8 cellular contexts compared by ENCODE assay signal in genomic region chr19:21358768-21359451, GRCh38. TPM values are rescaled to one million over a fixed set of nuclear protein-coding genes. Genes with fewer than 3 reads are reported as not detected.
DNase-seq lines count a peak whose midpoint lies in the region; ATAC-seq, FAIRE-seq and TF ChIP-seq lines count a peak whose summit lies in the region.

Gene ZNF738, plus strand, starts transcription at chr19:21359000. Its CDS starts 141 bp downstream, at chr19:21359141.

- TF ChIP-seq RAD21 in HCT116 (IDR thresholded peaks at IDR 0.05; ENCODE audit: low read depth) = no peak

- ATAC-seq in HCT116 = peak; percentile 99
- ATAC-seq in pancreas = peak; percentile 99 to 100 (median 100)

- no peaks in the 10 kb centered on the region; a peak in 1 of 4 replicates for H3K4me1 ChIP-seq in HCT116 (ENCODE audit: control insufficient read depth in 1 of 2, insufficient read depth in 2 of 2, low read length in 2 of 2)
- H3K4me1 ChIP-seq in cardiac muscle cell (ENCODE audit: low read depth) = no peaks in the 10 kb centered on the region
- H3K4me1 ChIP-seq in pancreas = no peaks in the 10 kb centered on the region
- peaks cover 0 to 11% (median 2%) of the 10 kb centered on the region in 4 donors for H3K4me1 ChIP-seq in tibial artery

- H3K27me3 ChIP-seq in HCT116 (ENCODE audit: insufficient read depth, low read length) (no peaks in the 10 kb centered on the region), cardiac muscle cell (no peaks in the 10 kb centered on the region), pancreas (no peaks in the 10 kb centered on the region), tibial artery (no peaks in the 10 kb centered on the region)

- peak within 1 kb of the TSS; percentile 83 for H3K9ac ChIP-seq in HCT116 (ENCODE audit: low read length)

- CTCF ChIA-PET in HCT116 (lab: Charles Lee) = no interaction called here

- H3K36me3 ChIP-seq in HCT116 (ENCODE audit: control insufficient read depth in 1 of 2, insufficient read depth in 2 of 2, low read length in 2 of 2) = peaks cover 10 to 17% of the 10 kb centered on the region in 2 experiments; a peak in 3 of 4 replicates
- peaks cover 13% of the 10 kb centered on the region for H3K36me3 ChIP-seq in cardiac muscle cell
- H3K36me3 ChIP-seq in pancreas = no peaks in the 10 kb centered on the region
- peaks cover 0 to 8% (median 3%) of the 10 kb centered on the region in 3 donors for H3K36me3 ChIP-seq in tibial artery

- intact Hi-C loops in HCT116 (cut with micrococcal nuclease) (no loop called here), pancreas (cut with DNase I) (no loop called here), tibial artery (cut with DNase I; ENCODE audit: low total_unique reads) (no loop called here)

- 0 to 1% methylated on average over 36 of the region's 36 CpGs for WGBS in pancreas, 2 donors

- H3K79me2 ChIP-seq in HCT116 (ENCODE audit: insufficient read depth, low read length) = peaks cover 14% of the 10 kb centered on the region

- TSS peak; percentile 64 for BruUV-seq in HCT116 (replicated peaks; lab: Mats Ljungman, UMichigan)

- peak; percentile 90 for DNase-seq in GF-D8 (lab: John Stamatoyannopoulos, UW)
- peak; percentile 94 for DNase-seq in HCT116 (ENCODE audit: low read depth, low spot score)
- peak; percentile 98 for DNase-seq in NAMALWA (ENCODE audit: low spot score)
- peak; percentile 94 for DNase-seq in SKM-1 treated with dmso at 0.1 percent for 144 hours (lab: John Stamatoyannopoulos, UW; ENCODE audit: unreplicated experiment)
- peak; percentile 72 for DNase-seq in activated naive CD8-positive, alpha-beta T cell treated with anti-CD3 and anti-CD28 coated beads, Interleukin-2, amount 50 U/mL, for 16 hours (ENCODE audit: low read depth, low spot score)
- DNase-seq in cardiac muscle cell (ENCODE audit: low read depth in 1 of 2, low spot score in 1 of 2) = peak; percentile 96 to 97
- peak; percentile 83 to 94 (median 88) for DNase-seq in pancreas
- peak; percentile 92 to 94 for DNase-seq in tibial artery

- peak within 1 kb of the TSS; percentile 44 for H2AFZ ChIP-seq in HCT116 (ENCODE audit: low read depth, low read length, poor library complexity, severe bottlenecking)

- peak within 1 kb of the TSS; percentile 80 for H3K4me2 ChIP-seq in HCT116 (ENCODE audit: low read length)

- no peak for TF ChIP-seq CTCF in HCT116 (IDR thresholded peaks at IDR 0.05 in 2 of 3, conservative IDR thresholded peaks at IDR 0.05 in 1 of 3; ENCODE audit: borderline replicate concordance in 1 of 3, insufficient read depth in 1 of 3, low read depth in 2 of 3, low read length in 2 of 3)
- TF ChIP-seq CTCF in cardiac muscle cell (IDR thresholded peaks at IDR 0.05; ENCODE audit: low read depth, low read length) = no peak
- no peak for TF ChIP-seq CTCF in pancreas (IDR thresholded peaks at IDR 0.05)
- TF ChIP-seq CTCF in tibial artery (IDR thresholded peaks at IDR 0.05) = no peak

- H3K27ac ChIP-seq in HCT116 (ENCODE audit: low read depth, low read length) = peak within 1 kb of the TSS; percentile 75
- peak within 1 kb of the TSS; percentile 97 for H3K27ac ChIP-seq in cardiac muscle cell
- H3K27ac ChIP-seq in pancreas = peak within 1 kb of the TSS in 3 of 4 donors; percentile 10 to 80 (median 77)
- H3K27ac ChIP-seq in tibial artery = peak within 1 kb of the TSS; percentile 69 to 71

- H3K4me3 ChIP-seq in HCT116 (replicated peaks in 1 of 2; ENCODE audit: low read depth in 1 of 2, low read length in 2 of 2) = peak within 1 kb of the TSS; percentile 81 to 83
- peak within 1 kb of the TSS; percentile 95 for H3K4me3 ChIP-seq in cardiac muscle cell
- peak within 1 kb of the TSS; percentile 24 to 61 (median 48) for H3K4me3 ChIP-seq in pancreas
- peak within 1 kb of the TSS; percentile 56 to 79 for H3K4me3 ChIP-seq in tibial artery

- peak; percentile 61 for FAIRE-seq in pancreas (lab: Jason Lieb, UNC)

- no peaks in the 10 kb centered on the region for H3K9me2 ChIP-seq in HCT116 (ENCODE audit: insufficient read depth)

- H4K20me1 ChIP-seq in HCT116 (ENCODE audit: insufficient read depth) = no peaks in the 10 kb centered on the region

- H3K9me3 ChIP-seq in HCT116 (ENCODE audit: control insufficient read depth in 1 of 2, insufficient read depth in 1 of 2, low read depth in 1 of 2, low read length in 2 of 2) (no peaks in the 10 kb centered on the region), cardiac muscle cell (ENCODE audit: low read depth) (no peaks in the 10 kb centered on the region), pancreas (no peaks in the 10 kb centered on the region), tibial artery (no peaks in the 10 kb centered on the region)

- RAD21 ChIA-PET in HCT116 (lab: Charles Lee; ENCODE audit: low non-redundant PET in 1 of 2, low total read pairs in 2 of 2, uncharacterized antibody in 2 of 2, unreplicated experiment in 2 of 2) = no interaction called here

- POLR2A ChIA-PET in HCT116 (lab: Charles Lee) = interaction anchor here (2.5 kb wide), 1 partner anchor 30 kb away, joined by 8 read pairs; the partner anchor contains the start of gene ZNF708

- peak; percentile 77 for TF ChIP-seq POLR2A in HCT116 (IDR thresholded peaks at IDR 0.05; ENCODE audit: borderline replicate concordance, extremely low read depth, insufficient read depth, insufficient read length)

TF ChIP-seq in HCT116, 20 proteins besides CTCF, POLR2A, EP300 and RAD21 (continues in another document):
- TF ChIP-seq POLR2AphosphoS5 (IDR thresholded peaks at IDR 0.05; ENCODE audit: low read depth, low read length) (peak; percentile 69), ATF3 (IDR thresholded peaks at IDR 0.05) (no peak), SP1 (IDR thresholded peaks at IDR 0.05; ENCODE audit: low read depth) (peak; percentile 69), TCF7L2 (IDR thresholded peaks at IDR 0.05; ENCODE audit: borderline replicate concordance, extremely low read depth, insufficient read depth, insufficient read length) (no peak), ELF1 (IDR thresholded peaks at IDR 0.05; ENCODE audit: borderline replicate concordance, low read depth) (peak; percentile 63), YY1 (IDR thresholded peaks at IDR 0.05; ENCODE audit: extremely low read depth, insufficient replicate concordance, low read depth, low read length) (no peak), SRF (IDR thresholded peaks at IDR 0.05; ENCODE audit: low read depth) (0 out of 2 replicates have a peak, but pooled peaks have one; percentile 22), CBX3 (IDR thresholded peaks at IDR 0.05; ENCODE audit: low read depth) (no peak), SIN3A (IDR thresholded peaks at IDR 0.05; ENCODE audit: low read depth) (no peak), EZH2phosphoT487 (IDR thresholded peaks at IDR 0.05; ENCODE audit: borderline replicate concordance) (no peak), FOSL1 (IDR thresholded peaks at IDR 0.05; ENCODE audit: low read depth) (no peak), CEBPB (IDR thresholded peaks at IDR 0.05; ENCODE audit: low read depth) (no peak), EGR1 (IDR thresholded peaks at IDR 0.05; ENCODE audit: low read depth) (no peak), ZFX (IDR thresholded peaks at IDR 0.05) (peak; percentile 49), EZH2 (IDR thresholded peaks at IDR 0.05) (no peak)
- TF ChIP-seq, protein P1, sequence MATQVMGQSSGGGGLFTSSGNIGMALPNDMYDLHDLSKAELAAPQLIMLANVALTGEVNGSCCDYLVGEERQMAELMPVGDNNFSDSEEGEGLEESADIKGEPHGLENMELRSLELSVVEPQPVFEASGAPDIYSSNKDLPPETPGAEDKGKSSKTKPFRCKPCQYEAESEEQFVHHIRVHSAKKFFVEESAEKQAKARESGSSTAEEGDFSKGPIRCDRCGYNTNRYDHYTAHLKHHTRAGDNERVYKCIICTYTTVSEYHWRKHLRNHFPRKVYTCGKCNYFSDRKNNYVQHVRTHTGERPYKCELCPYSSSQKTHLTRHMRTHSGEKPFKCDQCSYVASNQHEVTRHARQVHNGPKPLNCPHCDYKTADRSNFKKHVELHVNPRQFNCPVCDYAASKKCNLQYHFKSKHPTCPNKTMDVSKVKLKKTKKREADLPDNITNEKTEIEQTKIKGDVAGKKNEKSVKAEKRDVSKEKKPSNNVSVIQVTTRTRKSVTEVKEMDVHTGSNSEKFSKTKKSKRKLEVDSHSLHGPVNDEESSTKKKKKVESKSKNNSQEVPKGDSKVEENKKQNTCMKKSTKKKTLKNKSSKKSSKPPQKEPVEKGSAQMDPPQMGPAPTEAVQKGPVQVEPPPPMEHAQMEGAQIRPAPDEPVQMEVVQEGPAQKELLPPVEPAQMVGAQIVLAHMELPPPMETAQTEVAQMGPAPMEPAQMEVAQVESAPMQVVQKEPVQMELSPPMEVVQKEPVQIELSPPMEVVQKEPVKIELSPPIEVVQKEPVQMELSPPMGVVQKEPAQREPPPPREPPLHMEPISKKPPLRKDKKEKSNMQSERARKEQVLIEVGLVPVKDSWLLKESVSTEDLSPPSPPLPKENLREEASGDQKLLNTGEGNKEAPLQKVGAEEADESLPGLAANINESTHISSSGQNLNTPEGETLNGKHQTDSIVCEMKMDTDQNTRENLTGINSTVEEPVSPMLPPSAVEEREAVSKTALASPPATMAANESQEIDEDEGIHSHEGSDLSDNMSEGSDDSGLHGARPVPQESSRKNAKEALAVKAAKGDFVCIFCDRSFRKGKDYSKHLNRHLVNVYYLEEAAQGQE (IDR thresholded peaks at IDR 0.05; ENCODE audit: low read depth) = no peak
- TF ChIP-seq, protein P2, sequence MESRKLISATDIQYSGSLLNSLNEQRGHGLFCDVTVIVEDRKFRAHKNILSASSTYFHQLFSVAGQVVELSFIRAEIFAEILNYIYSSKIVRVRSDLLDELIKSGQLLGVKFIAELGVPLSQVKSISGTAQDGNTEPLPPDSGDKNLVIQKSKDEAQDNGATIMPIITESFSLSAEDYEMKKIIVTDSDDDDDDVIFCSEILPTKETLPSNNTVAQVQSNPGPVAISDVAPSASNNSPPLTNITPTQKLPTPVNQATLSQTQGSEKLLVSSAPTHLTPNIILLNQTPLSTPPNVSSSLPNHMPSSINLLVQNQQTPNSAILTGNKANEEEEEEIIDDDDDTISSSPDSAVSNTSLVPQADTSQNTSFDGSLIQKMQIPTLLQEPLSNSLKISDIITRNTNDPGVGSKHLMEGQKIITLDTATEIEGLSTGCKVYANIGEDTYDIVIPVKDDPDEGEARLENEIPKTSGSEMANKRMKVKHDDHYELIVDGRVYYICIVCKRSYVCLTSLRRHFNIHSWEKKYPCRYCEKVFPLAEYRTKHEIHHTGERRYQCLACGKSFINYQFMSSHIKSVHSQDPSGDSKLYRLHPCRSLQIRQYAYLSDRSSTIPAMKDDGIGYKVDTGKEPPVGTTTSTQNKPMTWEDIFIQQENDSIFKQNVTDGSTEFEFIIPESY (IDR thresholded peaks at IDR 0.05; ENCODE audit: extremely low read depth, insufficient replicate concordance, low read length) = no peak

RNA-seq across cellular contexts. Expression of gene ZNF738, which starts in this region (rescaled TPM):
- total RNA-seq in HCT116 (2021; ENCODE audit: unreplicated experiment) = 6.0 TPM
- polyA plus RNA-seq in HCT116 (2012) = 2.1 and 3.5 TPM in 2 replicates
- 41.5 and 46.0 TPM in 2 replicates for total RNA-seq in cardiac muscle cell
- 30.5 and 47.1 TPM in 2 replicates for polyA plus RNA-seq in cardiac muscle cell
- total RNA-seq in pancreas = 1 to 10 TPM; 1.4 to 5.0 (median 2.5) TPM
- polyA plus RNA-seq in pancreas = 1 to 10 TPM; 2.4 to 3.6 TPM

Comparison
In these comparisons a context has a peak if more than half of its experiments do, and no peak if none do; other contexts are left out.
1. Peak in every context shown above with its lines: DNase-seq, ATAC-seq, H3K4me3 ChIP-seq and H3K27ac ChIP-seq.